In genomic region chr11:46674463-46675287, GRCh38 we compare ENCODE assay signal across 1 cellular context.
TF ChIP-seq lines count a peak whose summit lies in the region.

No MANE protein-coding gene starts in this region.

TF ChIP-seq in K562, 482 proteins besides CTCF, POLR2A, EP300 and RAD21:
- TF ChIP-seq WHSC1 (IDR thresholded peaks at IDR 0.05; ENCODE audit: low read length) (no peak), MAFK (IDR thresholded peaks at IDR 0.05; ENCODE audit: low read length) (no peak), POLR2G (IDR thresholded peaks at IDR 0.05; ENCODE audit: low read depth, low read length) (0 out of 2 replicates have a peak, but pooled peaks have one; percentile 24), HNRNPLL (IDR thresholded peaks at IDR 0.05; ENCODE audit: low read depth, low read length, poor library complexity, severe bottlenecking) (no peak), ARID1B (IDR thresholded peaks at IDR 0.05) (no peak), HBP1 (CRISPR knock-in tag; IDR thresholded peaks at IDR 0.05) (no peak), BDP1 (IDR thresholded peaks at IDR 0.05; ENCODE audit: insufficient read depth, insufficient read length) (no peak), ZC3H4 (CRISPR knock-in tag; IDR thresholded peaks at IDR 0.05; ENCODE audit: borderline replicate concordance) (no peak), ZNF696 (CRISPR knock-in tag; conservative IDR thresholded peaks at IDR 0.05) (no peak), ZNF639 (CRISPR knock-in tag; conservative IDR thresholded peaks at IDR 0.05 in 1 of 2, IDR thresholded peaks at IDR 0.05 in 1 of 2) (no peak), ZBED1 (IDR thresholded peaks at IDR 0.05) (no peak), ZBTB33 (CRISPR knock-in tag; IDR thresholded peaks at IDR 0.05) (no peak), SMC3 (conservative IDR thresholded peaks at IDR 0.05; ENCODE audit: insufficient read depth, low read depth, low read length) (no peak), ZNF232 (CRISPR knock-in tag; IDR thresholded peaks at IDR 0.05) (no peak), C11orf30 (IDR thresholded peaks at IDR 0.05; ENCODE audit: low read depth) (no peak), POLR2B (IDR thresholded peaks at IDR 0.05; ENCODE audit: low read depth, partially characterized antibody) (peak; percentile 27), ILF3 (IDR thresholded peaks at IDR 0.05; ENCODE audit: borderline replicate concordance) (no peak), PTBP1 (IDR thresholded peaks at IDR 0.05; ENCODE audit: low read depth, low read length) (no peak), YY1 (IDR thresholded peaks at IDR 0.05; ENCODE audit: borderline replicate concordance in 1 of 3, control insufficient read depth in 1 of 3, extremely low read depth in 1 of 3, insufficient read depth in 3 of 3, insufficient read length in 1 of 3, insufficient replicate concordance in 2 of 3, low read depth in 1 of 3, low read length in 2 of 3) (no peak), ZNF707 (CRISPR knock-in tag; conservative IDR thresholded peaks at IDR 0.05) (no peak), HDAC8 (tag; IDR thresholded peaks at IDR 0.05) (no peak), POLR2AphosphoS5 (IDR thresholded peaks at IDR 0.05; ENCODE audit: control insufficient read depth, insufficient read depth, low read depth, low read length) (peak; percentile 33; the same call in 1 of the 2 replicates), THRA (IDR thresholded peaks at IDR 0.05) (no peak), CREB3 (tag; conservative IDR thresholded peaks at IDR 0.05; ENCODE audit: low read depth) (no peak), RBBP5 (IDR thresholded peaks at IDR 0.05; ENCODE audit: borderline replicate concordance, insufficient read depth, low read length, poor library complexity, severe bottlenecking) (no peak), MNT (conservative IDR thresholded peaks at IDR 0.05) (no peak), PURB (CRISPR knock-in tag; IDR thresholded peaks at IDR 0.05; ENCODE audit: low read depth) (no peak), ARID3B (CRISPR knock-in tag; IDR thresholded peaks at IDR 0.05; ENCODE audit: borderline replicate concordance) (no peak), PML (IDR thresholded peaks at IDR 0.05; ENCODE audit: low read length) (0 out of 2 replicates have a peak, but pooled peaks have one; percentile 22), ZNF124 (CRISPR knock-in tag; IDR thresholded peaks at IDR 0.05) (no peak), U2AF2 (optimal IDR thresholded peaks at IDR 0.05; ENCODE audit: low read depth, low read length) (no peak), ZNF3 (CRISPR knock-in tag; IDR thresholded peaks at IDR 0.05) (no peak), NR3C1 (CRISPR knock-in tag; IDR thresholded peaks at IDR 0.05) (no peak), NONO (IDR thresholded peaks at IDR 0.05; ENCODE audit: low read depth in 2 of 2, low read length in 1 of 2) (no peak)
